In the genomic region with DNA sequence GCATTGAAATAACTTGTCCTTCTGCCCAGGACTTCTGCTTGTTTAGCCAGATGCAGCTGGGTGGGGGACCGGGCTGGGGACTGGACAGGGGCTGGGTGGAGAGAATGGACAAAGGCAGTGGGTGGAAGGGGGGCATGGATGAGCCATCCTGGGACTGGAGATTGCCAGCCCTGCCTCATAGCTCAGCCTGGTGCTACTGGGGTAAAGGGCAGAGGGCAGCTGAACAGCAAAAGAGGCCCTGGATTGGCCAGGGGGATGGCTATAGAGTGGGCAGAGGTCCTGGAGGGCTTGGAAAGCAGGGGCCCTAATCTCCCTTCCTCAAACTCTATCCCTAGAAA, we compare ENCODE assay signal across 1 cellular context.
TF ChIP-seq lines count a peak whose summit lies in the region.

No MANE protein-coding gene starts in this region.

TF ChIP-seq in HEK293, 187 proteins besides CTCF, POLR2A, EP300 and RAD21 (continued from another document):
- no peak for TF ChIP-seq ZNF341 (tag by site-specific recombination; IDR thresholded peaks at IDR 0.05; ENCODE audit: low read depth)
- TF ChIP-seq ZBTB20 (tag by site-specific recombination; IDR thresholded peaks at IDR 0.05) = 0 out of 2 replicates have a peak, but pooled peaks have one; percentile 5
- no peak for TF ChIP-seq MYNN (tag by site-specific recombination; IDR thresholded peaks at IDR 0.05; ENCODE audit: borderline replicate concordance)
